ENCODE assay signal across 12 cellular contexts in the genomic region with DNA sequence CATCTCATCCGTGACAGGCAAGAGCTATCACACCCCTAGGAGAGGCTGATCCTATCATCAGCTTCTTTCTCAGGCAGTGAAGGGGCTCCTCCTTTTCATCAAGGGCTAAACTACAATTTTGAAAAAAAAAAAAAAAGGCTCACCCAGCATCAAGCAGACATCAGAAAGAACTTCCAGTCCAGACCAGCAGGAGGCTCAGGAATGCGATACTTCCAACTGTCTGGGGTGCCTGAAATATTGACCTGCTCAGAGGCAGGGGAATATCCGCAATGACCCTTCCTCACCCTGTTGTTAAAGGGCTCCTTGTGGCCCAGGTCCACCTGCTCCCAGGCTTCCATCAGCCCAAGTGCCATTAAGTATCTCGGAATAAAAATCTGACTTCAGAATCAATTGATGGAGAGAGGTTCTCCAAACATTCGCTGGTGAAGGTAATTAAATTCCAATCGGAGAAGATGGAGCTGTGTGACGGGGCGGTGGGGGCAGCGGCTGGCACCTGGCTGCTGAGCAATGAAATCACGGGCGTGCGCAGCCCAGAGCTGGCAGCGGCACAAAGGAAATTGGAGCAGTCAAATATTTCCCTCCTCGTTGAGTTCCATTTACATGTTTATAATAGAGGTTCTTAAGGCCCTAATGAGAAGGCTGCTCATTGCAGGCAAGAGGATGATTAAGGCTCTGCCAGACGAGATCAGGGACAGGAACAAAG.
DNase-seq lines count a peak whose midpoint lies in the region; ATAC-seq and TF ChIP-seq lines count a peak whose summit lies in the region.
"Had no signal": no experiment of that assay in that cellular context is flagged by ENCODE, and none has a peak within 500 bp of the region (broad histone marks: within the 10 kb centered on the region; RNA-seq: fewer than 3 reads in every experiment).

No MANE protein-coding gene starts in this region.

- DNase-seq in left ventricle myocardium inferior (no peak), Right ventricle myocardium superior (no peak), NCI-H345 (lab: John Stamatoyannopoulos, UW) (peak; percentile 81), endothelial cell (ENCODE audit: low spot score) (peak; percentile 24), midbrain (lab: John Stamatoyannopoulos, UW) (no peak), activated gamma-delta T cell treated with Interleukin-2 at 50 U/mL for 16 hours (no peak)
- DNase-seq in activated T-cell treated with anti-CD3 and anti-CD28 coated beads, Interleukin-2, amount 50 U/mL, for 4 hours, result no peak
- DNase-seq: CD4-positive, alpha-beta T cell; sigmoid colon had no signal

- TF ChIP-seq CTCF in left ventricle myocardium inferior (IDR thresholded peaks at IDR 0.05; ENCODE audit: borderline replicate concordance) (peak; percentile 18), endothelial cell (IDR thresholded peaks at IDR 0.05; ENCODE audit: unreplicated experiment) (peak; percentile 74)

- intact Hi-C loops in left ventricle myocardium inferior (cut with micrococcal nuclease), result no loop called here
- intact Hi-C loops in Right ventricle myocardium superior (cut with DNase I), result no loop called here

- H3K4me3 ChIP-seq in left ventricle myocardium inferior, result no peak overlapping the region
- H3K4me3 ChIP-seq: sigmoid colon had no signal

- H3K27ac ChIP-seq in left ventricle myocardium inferior (replicated peaks), result no peak overlapping the region
- H3K27ac ChIP-seq: sigmoid colon had no signal

- peaks cover 57% of the 10 kb centered on the region for H3K27me3 ChIP-seq in left ventricle myocardium inferior (ENCODE audit: low read depth)

- no peaks in the 10 kb centered on the region for H3K36me3 ChIP-seq in left ventricle myocardium inferior
- H3K36me3 ChIP-seq: sigmoid colon had no signal

- no peaks in the 10 kb centered on the region for H3K4me1 ChIP-seq in left ventricle myocardium inferior
- H3K4me1 ChIP-seq: sigmoid colon had no signal

- H3K27me3 Mint-ChIP-seq in endothelial cell (ENCODE audit: unreplicated experiment), result peaks cover 6% of the 10 kb centered on the region
- H3K27me3 Mint-ChIP-seq in activated T-cell treated with anti-CD3 and anti-CD28 coated beads, Interleukin-2, amount 50 U/mL, for 4 hours (ENCODE audit: low read depth), result peaks cover 22% of the 10 kb centered on the region

- no peaks in the 10 kb centered on the region for H3K9me3 ChIP-seq in left ventricle myocardium inferior (replicated peaks)
- H3K9me3 ChIP-seq: sigmoid colon had no signal

- peaks cover 2% of the 10 kb centered on the region for H3K4me1 Mint-ChIP-seq in endothelial cell (ENCODE audit: unreplicated experiment)
- H3K4me1 Mint-ChIP-seq in activated T-cell treated with anti-CD3 and anti-CD28 coated beads, Interleukin-2, amount 50 U/mL, for 4 hours (ENCODE audit: low read depth), result no peaks in the 10 kb centered on the region

- ATAC-seq in Right ventricle myocardium superior (ENCODE audit: poor library complexity) (no peak), GM21423 (IDR thresholded peaks at IDR 0.05; ENCODE audit: unreplicated experiment) (no peak)
- no peak for ATAC-seq in activated T-cell treated with anti-CD3 and anti-CD28 coated beads, Interleukin-2, amount 50 U/mL, for 4 hours
- ATAC-seq: activated naive CD4-positive, alpha-beta T cell treated with anti-CD3 and anti-CD28 coated beads, Interleukin-2, amount 50 U/mL, for 72 hours had no signal

- H3K36me3 Mint-ChIP-seq in endothelial cell (ENCODE audit: low read depth, unreplicated experiment), result no peaks in the 10 kb centered on the region
- H3K36me3 Mint-ChIP-seq in activated T-cell treated with anti-CD3 and anti-CD28 coated beads, Interleukin-2, amount 50 U/mL, for 4 hours (ENCODE audit: insufficient read depth), result no peaks in the 10 kb centered on the region
- H3K36me3 Mint-ChIP-seq: activated naive CD4-positive, alpha-beta T cell treated with anti-CD3 and anti-CD28 coated beads, Interleukin-2, amount 50 U/mL, for 72 hours had no signal

- H3K27ac Mint-ChIP-seq in endothelial cell (ENCODE audit: unreplicated experiment), result no peak overlapping the region
- H3K27ac Mint-ChIP-seq: activated naive CD4-positive, alpha-beta T cell treated with anti-CD3 and anti-CD28 coated beads, Interleukin-2, amount 50 U/mL, for 72 hours; CD4-positive, alpha-beta T cell; T-helper 2 cell treated with Interferon-gamma antibody and Interleukin-4, amounts not matched to agents 5 μg/mL and 100 μg/mL, for 36 hours had no signal

- H3K9me3 Mint-ChIP-seq in endothelial cell (ENCODE audit: unreplicated experiment), result no peaks in the 10 kb centered on the region
- H3K9me3 Mint-ChIP-seq in activated T-cell treated with anti-CD3 and anti-CD28 coated beads, Interleukin-2, amount 50 U/mL, for 4 hours, result no peaks in the 10 kb centered on the region
- H3K9me3 Mint-ChIP-seq: activated naive CD4-positive, alpha-beta T cell treated with anti-CD3 and anti-CD28 coated beads, Interleukin-2, amount 50 U/mL, for 72 hours; CD4-positive, alpha-beta T cell; T-helper 2 cell treated with Interferon-gamma antibody and Interleukin-4, amounts not matched to agents 5 μg/mL and 100 μg/mL, for 36 hours had no signal

- H3K4me3 Mint-ChIP-seq in endothelial cell (ENCODE audit: unreplicated experiment), result no peak overlapping the region
- no peak overlapping the region for H3K4me3 Mint-ChIP-seq in activated T-cell treated with anti-CD3 and anti-CD28 coated beads, Interleukin-2, amount 50 U/mL, for 4 hours
- H3K4me3 Mint-ChIP-seq: CD4-positive, alpha-beta T cell; T-helper 2 cell treated with Interferon-gamma antibody and Interleukin-4, amounts not matched to agents 5 μg/mL and 100 μg/mL, for 36 hours had no signal

Comparison
In these comparisons a context has a peak if more than half of its experiments do, and no peak if none do; other contexts are left out.
1. DNase-seq: peak in NCI-H345 (single experiment) and endothelial cell (single experiment); none in left ventricle myocardium inferior (single experiment), Right ventricle myocardium superior (single experiment), midbrain (single experiment), activated gamma-delta T cell treated with Interleukin-2 at 50 U/mL for 16 hours (single experiment) and activated T-cell treated with anti-CD3 and anti-CD28 coated beads, Interleukin-2, amount 50 U/mL, for 4 hours (single experiment).